ENCODE assay signal across 17 cellular contexts in genomic region chr18:966095-967036, GRCh38.
"Had no signal": no experiment of that assay in that cellular context is flagged by ENCODE, and none has a peak within 500 bp of the region (broad histone marks: within the 10 kb centered on the region; RNA-seq: fewer than 3 reads in every experiment).

No MANE protein-coding gene starts in this region.

- H3K36me3 ChIP-seq: adrenal gland, gastrocnemius medialis, lower lobe of right lung, neutrophil, pancreas, thoracic aorta, upper lobe of left lung had no signal

- H3K4me2 ChIP-seq: smooth muscle cell had no signal

- H3K27ac Mint-ChIP-seq: activated naive CD4-positive, alpha-beta T cell treated with anti-CD3 and anti-CD28 coated beads, Interleukin-2, amount 50 U/mL, for 72 hours; natural killer cell; stimulated activated naive B cell treated with anti-CD40 and anti-IgM and Interleukin-4, amounts not matched to agents 10 μg/mL and 1 μg/mL and 100 μg/mL, for 72 hours had no signal

- H3K27me3 ChIP-seq: adrenal gland, gastrocnemius medialis, pancreas, upper lobe of left lung had no signal

- H3K27ac ChIP-seq: adrenal gland, gastrocnemius medialis, lower lobe of right lung, neutrophil, pancreas, thoracic aorta, upper lobe of left lung had no signal

- H3K4me1 ChIP-seq: adrenal gland, gastrocnemius medialis, lower lobe of right lung, pancreas had no signal

- ATAC-seq: activated naive CD4-positive, alpha-beta T cell treated with anti-CD3 and anti-CD28 coated beads, Interleukin-2, amount 50 U/mL, for 72 hours; gastrocnemius medialis; pancreas; stimulated activated naive B cell treated with anti-CD40 and anti-IgM and Interleukin-4, amounts not matched to agents 10 μg/mL and 1 μg/mL and 100 μg/mL, for 72 hours had no signal

- DNase-seq: activated CD4-positive, alpha-beta T cell treated with anti-CD3 and anti-CD28 coated beads, Interleukin-2, amount 50 U/mL, for 4 hours; activated gamma-delta T cell treated with Interleukin-2 at 50 U/mL for 16 hours; adrenal gland; cerebellar nuclear complex; effector CD4-positive, alpha-beta T cell; gastrocnemius medialis; head of caudate nucleus; lower lobe of right lung; natural killer cell; pancreas; stimulated activated CD4-positive, alpha-beta T cell treated with anti-CD3 and anti-CD28 coated beads, Interleukin-4, amount 100 ng/mL, for 4 hours; stimulated activated naive B cell treated with anti-CD40 and anti-IgM and Interleukin-4, amounts not matched to agents 10 μg/mL and 1 μg/mL and 100 μg/mL, for 72 hours; upper lobe of left lung had no signal

- H3K9me3 ChIP-seq: adrenal gland, gastrocnemius medialis, lower lobe of right lung, neutrophil, pancreas, thoracic aorta, upper lobe of left lung had no signal

- H3K9me3 Mint-ChIP-seq: natural killer cell had no signal

- H3K36me3 Mint-ChIP-seq: activated naive CD4-positive, alpha-beta T cell treated with anti-CD3 and anti-CD28 coated beads, Interleukin-2, amount 50 U/mL, for 72 hours; natural killer cell; stimulated activated naive B cell treated with anti-CD40 and anti-IgM and Interleukin-4, amounts not matched to agents 10 μg/mL and 1 μg/mL and 100 μg/mL, for 72 hours had no signal

- H3K4me3 Mint-ChIP-seq: natural killer cell; stimulated activated naive B cell treated with anti-CD40 and anti-IgM and Interleukin-4, amounts not matched to agents 10 μg/mL and 1 μg/mL and 100 μg/mL, for 72 hours had no signal

- H3K4me3 ChIP-seq: adrenal gland, gastrocnemius medialis, lower lobe of right lung, pancreas, smooth muscle cell, thoracic aorta, upper lobe of left lung had no signal
